8 cellular contexts compared by ENCODE assay signal in genomic region chr6:31546339-31546961, GRCh38. TPM values are rescaled to one million over a fixed set of nuclear protein-coding genes. Genes with fewer than 3 reads are reported as not detected.
A peak's percentile ranks its signal among the peaks of the same experiment; 100 is the strongest.
DNase-seq lines count a peak whose midpoint lies in the region; TF ChIP-seq lines count a peak whose summit lies in the region.

ATP6V1G2 (minus strand) TSS chr6:31546608; CDS start chr6:31546559, 49 bp downstream.

- intact Hi-C loops in stomach (cut with DNase I; ENCODE audit: low total_unique reads), result loop anchor here (5.0 kb wide), 1 partner anchor 56 kb away; no protein-coding TSS in a partner anchor

- in situ Hi-C loops in Caki2 (cut with HindIII; ENCODE audit: low pct_unique_long_range_greater_than_20kb, low sequenced_read_pairs), result no loop called here
- in situ Hi-C loops in GM23248 (cut with MboI), result no loop called here

- H3K9me2 ChIP-seq in GM23248 (ENCODE audit: insufficient read depth) (no peaks in the 10 kb centered on the region), MM.1S (replicated peaks; ENCODE audit: insufficient read depth, low read length) (no peaks in the 10 kb centered on the region)

- peak within 1 kb of the TSS; percentile 87 for H3K4me3 Mint-ChIP-seq in neural crest cell

- no peak for TF ChIP-seq EP300 in stomach (IDR thresholded peaks at IDR 0.05)

- TF ChIP-seq CTCF in MM.1S (IDR thresholded peaks at IDR 0.05; ENCODE audit: low read length), result peak; percentile 98
- peak; percentile 99 for TF ChIP-seq CTCF in foreskin fibroblast (IDR thresholded peaks at IDR 0.05; ENCODE audit: low read depth, low read length)
- peak; percentile 96 for TF ChIP-seq CTCF in neural crest cell (conservative IDR thresholded peaks at IDR 0.05)
- peak in 6 of 7 experiments; percentile 50 to 99 (median 98) for TF ChIP-seq CTCF in stomach (IDR thresholded peaks at IDR 0.05)

- H4K20me1 ChIP-seq in GM23248 (ENCODE audit: insufficient read depth) (no peaks in the 10 kb centered on the region), MM.1S (ENCODE audit: insufficient read depth, low read length) (no peaks in the 10 kb centered on the region)

- no peaks in the 10 kb centered on the region for H3K9me3 ChIP-seq in GM23248 (ENCODE audit: low read depth)
- no peaks in the 10 kb centered on the region for H3K9me3 ChIP-seq in MM.1S (replicated peaks; ENCODE audit: insufficient read depth, low read length)
- H3K9me3 ChIP-seq in stomach, result no peaks in the 10 kb centered on the region

- H3K27ac ChIP-seq in GM23248 (peak within 1 kb of the TSS; percentile 75), MM.1S (ENCODE audit: low read length) (peak within 1 kb of the TSS; percentile 36; the same call in 1 of the 2 replicates), stomach (peak within 1 kb of the TSS; percentile 86 to 89 (median 87))

- no peaks in the 10 kb centered on the region for H3K9me3 Mint-ChIP-seq in neural crest cell

- peaks cover 52% of the 10 kb centered on the region for H3K4me1 Mint-ChIP-seq in neural crest cell

- H3K4me1 ChIP-seq in GM23248 (ENCODE audit: insufficient read depth) (peaks cover 10% of the 10 kb centered on the region; the same call in 1 of the 2 replicates), MM.1S (ENCODE audit: low read length) (peaks cover 9% of the 10 kb centered on the region), stomach (peaks cover 13 to 48% (median 36%) of the 10 kb centered on the region in 4 donors)

- H2AFZ ChIP-seq in GM23248, result peak within 1 kb of the TSS; percentile 88
- peak within 1 kb of the TSS; percentile 42 for H2AFZ ChIP-seq in MM.1S (ENCODE audit: low read length)

- H3K4me3 ChIP-seq in GM23248 (peak within 1 kb of the TSS; percentile 88), MM.1S (ENCODE audit: low read length) (peak within 1 kb of the TSS; percentile 57), foreskin fibroblast (ENCODE audit: low read depth in 1 of 2, low read length in 2 of 2) (peak within 1 kb of the TSS; percentile 45 to 72), stomach (peak within 1 kb of the TSS; percentile 43 to 54 (median 50))

- H3K27me3 ChIP-seq in GM23248 (replicated peaks; ENCODE audit: insufficient read depth) (no peaks in the 10 kb centered on the region), MM.1S (replicated peaks; ENCODE audit: insufficient read depth, low read length) (no peaks in the 10 kb centered on the region), stomach (no peaks in the 10 kb centered on the region)

- no peaks in the 10 kb centered on the region for H3K27me3 Mint-ChIP-seq in neural crest cell (ENCODE audit: low read depth)

- H3K27ac Mint-ChIP-seq in neural crest cell (ENCODE audit: unreplicated experiment), result peak within 1 kb of the TSS; percentile 91

- peaks cover 6% of the 10 kb centered on the region; the same call in 1 of the 2 replicates for H3K36me3 ChIP-seq in GM23248 (ENCODE audit: low read depth)
- H3K36me3 ChIP-seq in MM.1S (replicated peaks; ENCODE audit: insufficient read depth, low read length), result no peaks in the 10 kb centered on the region
- peaks cover 0 to 27% (median 25%) of the 10 kb centered on the region in 4 donors for H3K36me3 ChIP-seq in stomach

- 5% methylated on average over 11 of the region's 11 CpGs for whole genome bisulfite sequencing in GM23248 (ENCODE audit: low coverage in 1 of 2, low lambda C conversion rate in 2 of 2, missing lambda C conversion rate in 2 of 2), 2 experiments
- 7 to 9% (median 8%) methylated on average over 11 of the region's 11 CpGs for WGBS in stomach, 5 donors

- DNase-seq in Caki2 (ENCODE audit: low read depth) (peak; percentile 91), GM23248 (peak; percentile 92), MM.1S (peak; percentile 85), SIG-M5 (lab: John Stamatoyannopoulos, UW) (peak; percentile 49), activated gamma-delta T cell (lab: John Stamatoyannopoulos, UW) (peak; percentile 49), foreskin fibroblast (peak; percentile 93 to 97), neural crest cell (ENCODE audit: low read depth, low spot score) (peak; percentile 89), stomach (peak; percentile 89)

- no peak for TF ChIP-seq POLR2A in stomach (IDR thresholded peaks at IDR 0.05)

- H3K4me2 ChIP-seq in GM23248 (ENCODE audit: unreplicated experiment), result peak within 1 kb of the TSS; percentile 91
- peak within 1 kb of the TSS; percentile 67 for H3K4me2 ChIP-seq in MM.1S (ENCODE audit: low read depth, low read length)

- H3F3A ChIP-seq in GM23248 (ENCODE audit: insufficient read depth) (peaks cover 4% of the 10 kb centered on the region; the same call in 1 of the 2 replicates), MM.1S (ENCODE audit: insufficient read depth, low read length) (peaks cover 16% of the 10 kb centered on the region)

- H3K36me3 Mint-ChIP-seq in neural crest cell (ENCODE audit: low read depth), result peaks cover under 1% of the 10 kb centered on the region

- H3K79me2 ChIP-seq in GM23248 (ENCODE audit: insufficient read depth) (peaks cover 57% of the 10 kb centered on the region), MM.1S (ENCODE audit: low read length) (peaks cover 22% of the 10 kb centered on the region)

- peak within 1 kb of the TSS; percentile 95 for H3K9ac ChIP-seq in GM23248
- peak within 1 kb of the TSS; percentile 89 for H3K9ac ChIP-seq in MM.1S (ENCODE audit: low read length)

RNA-seq across cellular contexts. Expression of gene ATP6V1G2, which starts in this region (rescaled TPM):
- 0.14 and 0.64 TPM in 2 replicates for total RNA-seq in Caki2 (2014; rRNA removed; shearing (Covaris generic); ENCODE audit: low replicate concordance)
- total RNA-seq in GM23248 (2014; rRNA removed; shearing (Covaris generic)), result 0.89 and 1.8 TPM in 2 replicates
- 2.8 and 3.5 TPM in 2 replicates for polyA plus RNA-seq in GM23248 (2016; fragmentation: Nextera tagmentation; extraction: Ambion mirVana)
- total RNA-seq in neural crest cell, result 3.3 and 5.1 TPM in 2 replicates
- 1 to 10 TPM in 2 of 5 donors, under 1 TPM in 1, not detected in 2; 0.87 to 4.6 (median 2.3) TPM for total RNA-seq in stomach
- polyA plus RNA-seq in stomach, result 1 to 10 TPM in 2 of 3 donors, under 1 TPM in 1; 0.98 to 3.7 (median 1.2) TPM

Comparison
In these comparisons a context has a peak if more than half of its experiments do, and no peak if none do; other contexts are left out.
1. Peak in every context shown above with its lines: DNase-seq, H3K4me3 ChIP-seq and H3K27ac ChIP-seq.
2. Peak in DNase-seq in Caki2; RNA of the gene not detected or under 1 TPM.
3. H3K27ac ChIP-seq: peak in every context shown above with its lines; median percentile 87 in stomach; 75 in GM23248; 36 in MM.1S.